ENCODE assay signal across 8 cellular contexts in the genomic region with DNA sequence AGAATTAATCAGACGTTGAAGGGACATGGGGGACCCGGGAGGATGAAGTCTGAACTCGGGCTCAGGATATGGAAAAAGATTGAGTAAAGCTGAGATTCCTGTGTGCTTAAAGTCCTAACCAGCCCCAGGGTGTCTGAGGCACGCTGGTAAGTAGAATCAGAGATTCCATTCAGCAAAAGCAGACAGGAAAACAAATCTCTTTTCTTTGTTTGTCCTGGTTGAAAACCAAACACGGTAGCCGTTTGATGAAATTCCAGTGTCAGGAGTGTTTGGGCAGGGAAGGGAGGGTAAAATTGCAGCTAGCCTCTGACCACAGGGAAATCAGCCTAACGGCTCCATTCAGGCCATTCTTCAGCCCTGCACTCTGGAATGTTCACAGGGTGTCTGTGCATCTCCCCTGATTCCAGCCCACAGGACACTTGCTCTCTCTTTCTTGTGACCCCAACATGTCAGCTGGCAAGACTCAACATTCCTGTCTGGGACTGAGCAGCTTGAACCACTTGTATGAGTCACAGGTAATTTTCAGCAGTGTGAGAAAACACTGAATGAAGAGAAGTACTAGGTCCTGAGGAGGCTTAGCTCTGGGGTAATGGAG. TPM values are rescaled to one million over a fixed set of nuclear protein-coding genes. Genes with fewer than 3 reads are reported as not detected.
DNase-seq lines count a peak whose midpoint lies in the region; ATAC-seq and TF ChIP-seq lines count a peak whose summit lies in the region.

No MANE protein-coding gene starts in this region.

- H3K9ac ChIP-seq in HUES64 (ENCODE audit: low read depth, low read length), result peak overlapping the region; percentile 35; the same call in 1 of the 2 replicates

- intact Hi-C loops in tibial artery (cut with DNase I; ENCODE audit: low total_unique reads), result no loop called here

- H3K27ac ChIP-seq in C4-2B (peak overlapping the region; percentile 11; the same call in 1 of the 2 replicates), HUES64 (ENCODE audit: low read depth, low read length) (peak overlapping the region; percentile 55), tibial artery (peak overlapping the region; percentile 49 to 73)

- peaks cover 0 to 9% (median 0%) of the 10 kb centered on the region in 5 experiments for H3K9me3 Mint-ChIP-seq in brain

- H3K4me1 Mint-ChIP-seq in brain, result peaks cover 12% of the 10 kb centered on the region

- peak overlapping the region in 3 of 5 experiments; percentile 8 to 56 (median 44) for H3K27ac Mint-ChIP-seq in brain

- no peak for ATAC-seq in HG02870 (IDR thresholded peaks at IDR 0.05; ENCODE audit: unreplicated experiment)
- ATAC-seq in GM19035 (IDR thresholded peaks at IDR 0.05; ENCODE audit: unreplicated experiment), result no peak

- no peaks in the 10 kb centered on the region for H3K9me3 ChIP-seq in HUES64 (ENCODE audit: insufficient read depth, low read depth, low read length)
- H3K9me3 ChIP-seq in tibial artery, result no peaks in the 10 kb centered on the region

- H3K36me3 ChIP-seq in HUES64 (ENCODE audit: insufficient read depth, low read length) (no peaks in the 10 kb centered on the region), tibial artery (no peaks in the 10 kb centered on the region)

- DNase-seq in kidney tubule cell (ENCODE audit: low spot score) (peak; percentile 82), tibial artery (peak in 1 of 2 donors; percentile 25), COLO668 (lab: John Stamatoyannopoulos, UW; ENCODE audit: unreplicated experiment) (no peak)

- peaks cover 4% of the 10 kb centered on the region for H3K27me3 Mint-ChIP-seq in brain

- TF ChIP-seq CTCF in C4-2B (conservative IDR thresholded peaks at IDR 0.05) (no peak), brain (conservative IDR thresholded peaks at IDR 0.05) (no peak), tibial artery (IDR thresholded peaks at IDR 0.05) (no peak)

- no peaks in the 10 kb centered on the region for H3K27me3 ChIP-seq in HUES64 (ENCODE audit: insufficient read depth, low read length)
- H3K27me3 ChIP-seq in tibial artery, result no peaks in the 10 kb centered on the region

- whole genome bisulfite sequencing in HUES64, result 13% methylated on average over 7 of the region's 7 CpGs

- H3K36me3 Mint-ChIP-seq in brain, result no peaks in the 10 kb centered on the region

- no peak overlapping the region for H3K4me3 ChIP-seq in HUES64 (ENCODE audit: low read length)
- H3K4me3 ChIP-seq in tibial artery, result no peak overlapping the region

- H3K4me1 ChIP-seq in HUES64 (ENCODE audit: insufficient read depth, low read length), result peaks cover 19% of the 10 kb centered on the region
- H3K4me1 ChIP-seq in tibial artery, result peaks cover 9 to 43% (median 23%) of the 10 kb centered on the region in 4 donors

- no peak overlapping the region for H3K4me3 Mint-ChIP-seq in brain

RNA-seq across cellular contexts. Expression of gene NINJ2, which starts 31.0 kb away (rescaled TPM):
- polyA plus RNA-seq in HUES64 (2013, experiment 1 of 2), result not detected
- polyA plus RNA-seq in HUES64 (2013, experiment 2 of 2), result not detected
- polyA plus RNA-seq in brain (ENCODE audit: insufficient read depth, low read depth, low replicate concordance), result 26.6 TPM

Comparison
In these comparisons a context has a peak if more than half of its experiments do, and no peak if none do; other contexts are left out.
1. H3K27ac ChIP-seq: peak in every context shown above with its lines; median percentile 61 in tibial artery; 55 in HUES64; 11 in C4-2B.